11 cellular contexts compared by ENCODE assay signal in the genomic region with DNA sequence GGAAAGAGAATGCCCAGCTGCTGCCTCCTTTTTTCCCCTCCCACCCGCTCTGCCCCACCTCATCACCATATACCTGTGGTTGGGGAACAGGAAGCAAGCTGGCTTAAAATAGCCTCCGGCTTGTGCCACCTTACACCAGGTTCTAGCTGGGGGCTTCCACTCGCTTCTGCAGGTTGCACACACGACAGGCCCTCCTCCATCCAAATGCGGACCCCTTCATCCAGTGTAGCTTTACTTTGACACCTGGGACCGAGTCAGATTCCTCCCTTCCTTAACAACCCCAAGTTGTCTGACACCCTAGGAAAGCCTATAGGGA. TPM values are rescaled to one million over a fixed set of nuclear protein-coding genes. Genes with fewer than 3 reads are reported as not detected.
DNase-seq lines count a peak whose midpoint lies in the region; ATAC-seq, FAIRE-seq and TF ChIP-seq lines count a peak whose summit lies in the region.
"Had no signal": no experiment of that assay in that cellular context is flagged by ENCODE, and none has a peak within 500 bp of the region (broad histone marks: within the 10 kb centered on the region; RNA-seq: fewer than 3 reads in every experiment).

No MANE protein-coding gene starts in this region.

- POLR2A ChIA-PET in Caco-2 (lab: Charles Lee) = no interaction called here

- H3K79me2 ChIP-seq in astrocyte (ENCODE audit: insufficient read depth, low read length) = no peaks in the 10 kb centered on the region

- H3K9me3 Mint-ChIP-seq in CD14-positive monocyte (peaks cover 0 to under 1% (median 0%) of the 10 kb centered on the region in 7 donors), astrocyte (ENCODE audit: unreplicated experiment) (no peaks in the 10 kb centered on the region), Caco-2 (ENCODE audit: unreplicated experiment) (no peaks in the 10 kb centered on the region)

- TF ChIP-seq CTCF in CD14-positive monocyte (IDR thresholded peaks at IDR 0.05) (no peak), astrocyte (IDR thresholded peaks at IDR 0.05; ENCODE audit: insufficient read depth, low read depth, low read length) (no peak), Caco-2 (IDR thresholded peaks at IDR 0.05; ENCODE audit: insufficient read depth in 1 of 2, low read depth in 1 of 2, low read length in 1 of 2, severe bottlenecking in 1 of 2, unreplicated experiment in 1 of 2) (no peak), prostate gland (IDR thresholded peaks at IDR 0.05) (no peak)

- intact Hi-C loops in CD14-positive monocyte (cut with micrococcal nuclease) = no loop called here
- intact Hi-C loops in Caco-2 (cut with micrococcal nuclease; ENCODE audit: unreplicated experiment) = no loop called here
- intact Hi-C loops in prostate gland (cut with DNase I) = no loop called here

- H3K4me3 ChIP-seq in astrocyte (ENCODE audit: insufficient read depth, low read depth, low read length) (no peak overlapping the region), mucosa of rectum (ENCODE audit: low read length in 2 of 2) (peak overlapping the region in 1 of 2 donors; percentile 65), Caco-2 (ENCODE audit: low read depth, low read length) (no peak overlapping the region), prostate gland (no peak overlapping the region)

- no peaks in the 10 kb centered on the region for H3K9me3 ChIP-seq in astrocyte (ENCODE audit: insufficient read depth, low read depth, low read length)
- no peaks in the 10 kb centered on the region for H3K9me3 ChIP-seq in mucosa of rectum (ENCODE audit: control insufficient read depth in 2 of 2, low read length in 2 of 2)
- H3K9me3 ChIP-seq in Caco-2 = no peaks in the 10 kb centered on the region
- H3K9me3 ChIP-seq in prostate gland = no peaks in the 10 kb centered on the region

- H4K20me1 ChIP-seq in astrocyte (ENCODE audit: insufficient read depth, low read length) = peaks cover 10% of the 10 kb centered on the region

- WGBS in prostate gland = 64% methylated on average over 6 of the region's 6 CpGs

- no peak for FAIRE-seq in astrocyte (lab: Jason Lieb, UNC)
- FAIRE-seq: D721Med, urothelium cell line had no signal

- CTCF ChIA-PET in Caco-2 (lab: Charles Lee) = interaction anchor here (0.9 to 1.3 kb wide), 3 partner anchors 8 to 44 kb away, joined by 3 to 4 read pairs (median 3); no protein-coding TSS in a partner anchor

- H3K27me3 Mint-ChIP-seq in CD14-positive monocyte (ENCODE audit: low read depth in 3 of 3) (peaks cover 21 to 50% (median 41%) of the 10 kb centered on the region in 3 donors), astrocyte (ENCODE audit: low read depth, unreplicated experiment) (no peaks in the 10 kb centered on the region), Caco-2 (ENCODE audit: insufficient read depth, unreplicated experiment) (peaks cover under 1% of the 10 kb centered on the region)

- no peak overlapping the region for H3K9ac ChIP-seq in astrocyte (ENCODE audit: low read length)
- H3K9ac ChIP-seq in mucosa of rectum (ENCODE audit: low read depth in 1 of 2, low read length in 2 of 2) = peak overlapping the region; percentile 44 to 65

- H3K36me3 ChIP-seq in astrocyte (ENCODE audit: insufficient read depth, low read length) (no peaks in the 10 kb centered on the region), mucosa of rectum (ENCODE audit: control insufficient read depth in 2 of 2, insufficient read depth in 2 of 2, low read length in 2 of 2) (no peaks in the 10 kb centered on the region), Caco-2 (ENCODE audit: control insufficient read depth, insufficient read depth, low read length) (no peaks in the 10 kb centered on the region), prostate gland (no peaks in the 10 kb centered on the region)

- no peak overlapping the region for H3K27ac ChIP-seq in astrocyte (ENCODE audit: low read depth, low read length)
- H3K27ac ChIP-seq in mucosa of rectum (ENCODE audit: low read depth in 2 of 2, low read length in 2 of 2) = peak overlapping the region; percentile 76 to 79
- H3K27ac ChIP-seq in prostate gland = no peak overlapping the region

- H3K4me3 Mint-ChIP-seq in CD14-positive monocyte = peak overlapping the region; percentile 79 to 93
- no peak overlapping the region for H3K4me3 Mint-ChIP-seq in astrocyte (ENCODE audit: unreplicated experiment)
- no peak overlapping the region for H3K4me3 Mint-ChIP-seq in Caco-2 (ENCODE audit: unreplicated experiment)

- H3K27ac Mint-ChIP-seq in CD14-positive monocyte = peak overlapping the region in 4 of 7 donors; percentile 42 to 78 (median 64)
- H3K27ac Mint-ChIP-seq in astrocyte (ENCODE audit: unreplicated experiment) = peak overlapping the region; percentile 89
- no peak overlapping the region for H3K27ac Mint-ChIP-seq in Caco-2 (ENCODE audit: unreplicated experiment)

- peaks cover 20% of the 10 kb centered on the region for H3K4me1 ChIP-seq in astrocyte (ENCODE audit: insufficient read depth, low read length)
- H3K4me1 ChIP-seq in mucosa of rectum (ENCODE audit: control insufficient read depth in 2 of 2, insufficient read depth in 2 of 2, low read length in 2 of 2) = peaks cover 24 to 29% of the 10 kb centered on the region in 2 donors
- no peaks in the 10 kb centered on the region for H3K4me1 ChIP-seq in Caco-2
- H3K4me1 ChIP-seq in prostate gland (replicated peaks) = no peaks in the 10 kb centered on the region

- peak overlapping the region; percentile 13 for H3K4me2 ChIP-seq in astrocyte (ENCODE audit: low read length)

- TF ChIP-seq POLR2A in prostate gland (IDR thresholded peaks at IDR 0.05) = no peak

- ATAC-seq in HG03159 (IDR thresholded peaks at IDR 0.05; ENCODE audit: unreplicated experiment) (peak; percentile 26), HG02852 (IDR thresholded peaks at IDR 0.05; ENCODE audit: unreplicated experiment) (no peak)

- H3K27me3 ChIP-seq in astrocyte (ENCODE audit: insufficient read depth, low read length) = peaks cover 6% of the 10 kb centered on the region
- H3K27me3 ChIP-seq in mucosa of rectum (ENCODE audit: control insufficient read depth in 2 of 2, insufficient read depth in 2 of 2, low read length in 2 of 2) = peaks cover 0 to 4% of the 10 kb centered on the region in 2 donors
- H3K27me3 ChIP-seq in Caco-2 (replicated peaks; ENCODE audit: control insufficient read depth, insufficient read depth, low read length) = no peaks in the 10 kb centered on the region
- no peaks in the 10 kb centered on the region for H3K27me3 ChIP-seq in prostate gland (replicated peaks; ENCODE audit: insufficient read depth)

- peaks cover 29% of the 10 kb centered on the region for H3K4me1 Mint-ChIP-seq in CD14-positive monocyte
- H3K4me1 Mint-ChIP-seq in astrocyte (ENCODE audit: low read depth, unreplicated experiment) = peaks cover 51% of the 10 kb centered on the region
- no peaks in the 10 kb centered on the region for H3K4me1 Mint-ChIP-seq in Caco-2 (ENCODE audit: low read depth, unreplicated experiment)

- no peak overlapping the region for H2AFZ ChIP-seq in astrocyte (ENCODE audit: low read depth, low read length)

- DNase-seq in CD14-positive monocyte (ENCODE audit: low spot score) = no peak
- DNase-seq in astrocyte (ENCODE audit: low read depth) = no peak
- no peak for DNase-seq in Caco-2
- no peak for DNase-seq in COLO829 (ENCODE audit: low spot score)
- DNase-seq in prostate gland (ENCODE audit: low spot score) = no peak

- no TSS peak for BruUV-seq in Caco-2 (replicated peaks; lab: Mats Ljungman, UMichigan)

- H3K36me3 Mint-ChIP-seq in CD14-positive monocyte (no peaks in the 10 kb centered on the region), astrocyte (ENCODE audit: low read depth, unreplicated experiment) (no peaks in the 10 kb centered on the region), Caco-2 (ENCODE audit: insufficient read depth, unreplicated experiment) (no peaks in the 10 kb centered on the region)

RNA-seq across cellular contexts. Expression of gene BLACAT1, which starts 14.6 kb away (rescaled TPM):
- not detected for polyA plus RNA-seq in CD14-positive monocyte
- total RNA-seq in astrocyte = 2.2 and 2.3 TPM in 2 replicates
- total RNA-seq in Caco-2 (2022) = 0.21 and 0.34 TPM in 2 replicates
- total RNA-seq in prostate gland = 1 to 10 TPM in 1 of 2 donors, not detected in 1; 6.8 TPM
- total RNA-seq: fibroblast of lung had no signal
- polyA plus RNA-seq: fibroblast of lung had no signal

RNA-seq across cellular contexts. Expression of gene LEMD1, which starts 19.4 kb away (rescaled TPM):
- not detected for polyA plus RNA-seq in CD14-positive monocyte
- total RNA-seq in astrocyte = 2.5 and 3.1 TPM in 2 replicates
- total RNA-seq in Caco-2 (2022) = not detected in 2 replicates
- total RNA-seq in prostate gland = 10 to 100 TPM in 1 of 2 donors, under 1 TPM in 1; 0.68 to 22.0 TPM
- total RNA-seq: fibroblast of lung had no signal
- polyA plus RNA-seq: fibroblast of lung had no signal

Comparison
In these comparisons a context has a peak if more than half of its experiments do, and no peak if none do; other contexts are left out.
1. H3K4me3 Mint-ChIP-seq: peak in CD14-positive monocyte (2 of 2); none in astrocyte (single experiment) and Caco-2 (single experiment).
2. H3K27ac ChIP-seq: peak in mucosa of rectum (2 of 2); none in astrocyte (single experiment) and prostate gland (0 of 2).